Comparison of ENCODE assay signal across 23 cellular contexts in the genomic region with DNA sequence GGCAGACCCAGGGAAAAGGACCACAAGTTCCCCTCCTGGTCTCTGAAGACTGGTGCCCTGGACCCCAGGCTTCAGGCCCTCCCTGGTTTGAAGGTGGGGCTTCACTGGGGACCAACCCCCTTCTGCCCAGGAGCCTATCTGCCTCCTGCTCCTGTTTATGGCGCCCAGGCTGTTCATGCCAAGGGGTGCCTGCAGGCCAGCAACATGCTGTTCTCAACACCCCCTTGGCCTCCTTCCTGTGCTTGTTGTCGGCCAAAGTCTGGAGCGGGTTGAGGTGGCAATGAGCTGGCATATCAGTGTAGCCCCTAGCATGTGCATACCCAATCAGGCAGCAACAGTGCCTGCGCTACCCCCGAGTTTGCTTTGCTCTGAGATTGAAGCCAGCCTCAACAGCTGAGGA. TPM values are rescaled to one million over a fixed set of nuclear protein-coding genes. Genes with fewer than 3 reads are reported as not detected.
"Had no signal": no experiment of that assay in that cellular context is flagged by ENCODE, and none has a peak within 500 bp of the region (broad histone marks: within the 10 kb centered on the region; RNA-seq: fewer than 3 reads in every experiment).

No MANE protein-coding gene starts in this region.

- FAIRE-seq: frontal cortex, urothelium cell line had no signal

- ATAC-seq: naive thymus-derived CD4-positive, alpha-beta T cell; psoas muscle had no signal

- H3K9me3 ChIP-seq: heart left ventricle, left ventricle myocardium inferior, lower lobe of right lung, psoas muscle, right lobe of liver, stomach had no signal

- H3K36me3 ChIP-seq: heart left ventricle, left ventricle myocardium inferior, lower lobe of right lung, right lobe of liver, stomach had no signal

- H3K27ac ChIP-seq: dorsolateral prefrontal cortex, heart left ventricle, left ventricle myocardium inferior, lower lobe of right lung, psoas muscle, right lobe of liver, stomach had no signal

- H3K27me3 ChIP-seq: dorsolateral prefrontal cortex, heart left ventricle, right lobe of liver, stomach had no signal

- H3K4me3 ChIP-seq: dorsolateral prefrontal cortex, heart left ventricle, left ventricle myocardium inferior, lower lobe of right lung, psoas muscle, right lobe of liver, stomach had no signal

- H3K4me1 ChIP-seq: left ventricle myocardium inferior, psoas muscle, right lobe of liver, stomach had no signal

- DNase-seq: cortex of kidney; dorsolateral prefrontal cortex; effector CD8-positive, alpha-beta T cell; heart left ventricle; hypothalamus; islet precursor cell; left ventricle myocardium inferior; lower lobe of right lung; naive thymus-derived CD4-positive, alpha-beta T cell; nephron progenitor cell; psoas muscle; retina; right lobe of liver; stimulated activated CD4-positive, alpha-beta T cell treated with anti-CD3 and anti-CD28 coated beads, Interleukin-2, amount 100 ng/mL, for 24 hours; stimulated activated naive CD4-positive, alpha-beta T cell; stomach; substantia nigra had no signal

RNA-seq across cellular contexts. Expression of gene ATP6V1G3, which starts 46.3 kb away (rescaled TPM):
- total RNA-seq: dorsolateral prefrontal cortex; fibroblast of lung; frontal cortex; glomerular endothelial cell; heart left ventricle; left ventricle myocardium inferior; lower lobe of right lung; naive thymus-derived CD4-positive, alpha-beta T cell; omental fat pad; psoas muscle; right lobe of liver; stomach had no signal
- polyA plus RNA-seq: esophagus; fibroblast of lung; heart left ventricle; naive thymus-derived CD4-positive, alpha-beta T cell; psoas muscle; stomach had no signal
